In the genomic region with DNA sequence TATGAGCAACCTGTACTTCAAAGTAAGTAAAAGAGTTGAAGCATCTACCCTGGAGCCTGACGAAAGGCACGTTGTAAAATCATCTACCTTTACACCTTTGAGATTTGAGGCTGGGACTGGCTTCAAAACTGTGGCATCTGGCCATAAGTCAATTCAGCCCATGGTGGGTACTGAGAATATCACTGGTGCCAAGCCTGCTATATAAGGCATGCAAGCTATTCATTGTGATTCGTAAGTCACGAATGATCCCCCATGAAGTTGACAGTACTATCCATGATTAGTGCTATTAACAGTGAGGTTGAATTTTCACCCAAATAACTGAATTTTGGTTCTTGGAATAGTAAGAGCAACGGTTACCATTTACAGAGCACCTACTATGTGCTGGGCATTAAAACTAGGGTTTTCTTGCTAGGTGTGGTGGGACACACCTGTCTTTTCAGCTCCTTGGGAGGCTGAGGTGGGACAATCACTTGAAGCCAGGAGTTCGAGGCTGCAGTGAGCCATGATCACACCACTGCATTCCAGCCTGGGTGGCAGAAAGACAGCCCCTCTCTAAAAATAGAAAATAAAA, we compare ENCODE assay signal across 18 cellular contexts.
"Had no signal": no experiment of that assay in that cellular context is flagged by ENCODE, and none has a peak within 500 bp of the region (broad histone marks: within the 10 kb centered on the region; RNA-seq: fewer than 3 reads in every experiment).

No MANE protein-coding gene starts in this region.

- H3K9me3 Mint-ChIP-seq: immature natural killer cell, nephron progenitor cell had no signal

- H3K9me3 ChIP-seq: esophagus muscularis mucosa, gastrocnemius medialis, heart right ventricle, left ventricle myocardium inferior, psoas muscle had no signal

- H3K27ac Mint-ChIP-seq: nephron progenitor cell had no signal

- H3K36me3 ChIP-seq: esophagus muscularis mucosa, gastrocnemius medialis, left ventricle myocardium inferior had no signal

- H3K27ac ChIP-seq: epithelial cell of prostate, esophagus muscularis mucosa, heart right ventricle, left ventricle myocardium inferior, psoas muscle, skin epidermis had no signal

- DNase-seq: effector memory CD4-positive, alpha-beta T cell; gastrocnemius medialis; heart right ventricle; immature natural killer cell; left ventricle myocardium inferior; mesenchymal stem cell; midbrain; nephron progenitor cell; psoas muscle; retina; stimulated activated CD4-positive, alpha-beta T cell treated with anti-CD3 and anti-CD28 coated beads, Interleukin-2, amount 100 ng/mL, for 24 hours; stimulated activated naive CD4-positive, alpha-beta T cell treated with Interleukin-2 at 50 U/mL for 16 hours; trophoblast cell had no signal

- H3K27me3 ChIP-seq: esophagus muscularis mucosa, gastrocnemius medialis, heart right ventricle had no signal

- H3K4me3 ChIP-seq: esophagus muscularis mucosa, gastrocnemius medialis, heart right ventricle, left ventricle myocardium inferior, lung, psoas muscle, skin epidermis had no signal

- ATAC-seq: gastrocnemius medialis, heart right ventricle, psoas muscle, sciatic nerve had no signal

- H3K4me3 Mint-ChIP-seq: immature natural killer cell, nephron progenitor cell had no signal
